In genomic region chr7:6614941-6615737, GRCh38 we compare ENCODE assay signal across 8 cellular contexts. TPM values are rescaled to one million over a fixed set of nuclear protein-coding genes. Genes with fewer than 3 reads are reported as not detected.
DNase-seq lines count a peak whose midpoint lies in the region; ATAC-seq and TF ChIP-seq lines count a peak whose summit lies in the region.

TSS of gene ZNF853 (plus strand) at chr7:6615610. CDS start at chr7:6616175, 565 bp downstream.

- peak; percentile 14 for DNase-seq in NCI-H510A (lab: John Stamatoyannopoulos, UW)
- DNase-seq in NCI-H510A treated with DMSO at 0.1 percent for 48 hours (lab: John Stamatoyannopoulos, UW), result no peak
- no peak for DNase-seq in activated naive CD4-positive, alpha-beta T cell treated with anti-CD3 and anti-CD28 coated beads, Interleukin-2, amount 50 U/mL, for 72 hours (ENCODE audit: low spot score in 2 of 2)
- peak in 1 of 3 donors; percentile 71 for DNase-seq in right cardiac atrium
- no peak for DNase-seq in gastrocnemius medialis
- no peak for DNase-seq in cortex of kidney (lab: John Stamatoyannopoulos, UW)
- DNase-seq in HuH-7.5 (ENCODE audit: low spot score), result no peak
- DNase-seq in NCI-H526 treated with DMSO at 0.1 percent for 48 hours (lab: John Stamatoyannopoulos, UW), result no peak

- H3K4me3 ChIP-seq in right cardiac atrium (ENCODE audit: low read length), result peak within 1 kb of the TSS; percentile 88
- peak within 1 kb of the TSS; percentile 65 to 77 (median 67) for H3K4me3 ChIP-seq in gastrocnemius medialis

- H3K36me3 ChIP-seq in gastrocnemius medialis, result peaks cover 0 to 3% of the 10 kb centered on the region in 2 donors

- H3K27ac ChIP-seq in right cardiac atrium (ENCODE audit: low read length) (no peak within 1 kb of the TSS), gastrocnemius medialis (peak within 1 kb of the TSS in 1 of 4 donors; percentile 35)

- 5% methylated on average over 83 of the region's 94 CpGs for WGBS in right cardiac atrium

- no peaks in the 10 kb centered on the region for H3K9me3 Mint-ChIP-seq in activated naive CD4-positive, alpha-beta T cell treated with anti-CD3 and anti-CD28 coated beads, Interleukin-2, amount 50 U/mL, for 72 hours

- H3K4me1 ChIP-seq in right cardiac atrium (ENCODE audit: control insufficient read depth, insufficient read depth, low read length), result peaks cover 3% of the 10 kb centered on the region
- H3K4me1 ChIP-seq in gastrocnemius medialis, result peaks cover 4 to 5% of the 10 kb centered on the region in 2 donors

- ATAC-seq in activated naive CD4-positive, alpha-beta T cell treated with anti-CD3 and anti-CD28 coated beads, Interleukin-2, amount 50 U/mL, for 72 hours, result peak; percentile 53 to 55
- ATAC-seq in right cardiac atrium, result peak; percentile 52 to 68
- peak in 1 of 2 donors; percentile 23 for ATAC-seq in gastrocnemius medialis

- intact Hi-C loops in right cardiac atrium (cut with DNase I), result no loop called here
- intact Hi-C loops in gastrocnemius medialis (cut with DNase I; ENCODE audit: low total_unique reads), result no loop called here

- in situ Hi-C loops in gastrocnemius medialis (cut with MboI; ENCODE audit: low sequenced_read_pairs in 4 of 4), result no loop called here

- no peaks in the 10 kb centered on the region for H3K27me3 ChIP-seq in right cardiac atrium (ENCODE audit: control insufficient read depth, insufficient read depth)
- no peaks in the 10 kb centered on the region for H3K27me3 ChIP-seq in gastrocnemius medialis

- TF ChIP-seq POLR2A in gastrocnemius medialis (IDR thresholded peaks at IDR 0.05), result no peak

- H3K9me3 ChIP-seq in right cardiac atrium (ENCODE audit: control insufficient read depth, low read length) (no peaks in the 10 kb centered on the region), gastrocnemius medialis (no peaks in the 10 kb centered on the region)

- TF ChIP-seq CTCF in gastrocnemius medialis (IDR thresholded peaks at IDR 0.05 in 4 of 5, conservative IDR thresholded peaks at IDR 0.05 in 1 of 5), result no peak

- H3K36me3 Mint-ChIP-seq in activated naive CD4-positive, alpha-beta T cell treated with anti-CD3 and anti-CD28 coated beads, Interleukin-2, amount 50 U/mL, for 72 hours, result peaks cover 0 to 5% of the 10 kb centered on the region in 2 donors

- peak within 1 kb of the TSS; percentile 29 to 65 for H3K27ac Mint-ChIP-seq in activated naive CD4-positive, alpha-beta T cell treated with anti-CD3 and anti-CD28 coated beads, Interleukin-2, amount 50 U/mL, for 72 hours

RNA-seq across cellular contexts. Expression of gene ZNF853, which starts in this region (rescaled TPM):
- total RNA-seq in activated naive CD4-positive, alpha-beta T cell treated with anti-CD3 and anti-CD28 coated beads, Interleukin-2, amount 50 U/mL, for 72 hours, result 1 to 10 TPM in 1 of 2 donors, under 1 TPM in 1; 0.89 to 1.7 TPM
- total RNA-seq in right cardiac atrium (10 to 100 TPM; 12.4 to 20.6 (median 17.2) TPM), gastrocnemius medialis (10 to 100 TPM in 3 of 4 donors, 1 to 10 TPM in 1; 9.5 to 21.6 (median 13.0) TPM)
- polyA plus RNA-seq in right cardiac atrium, result 8.2 TPM
